8 cellular contexts compared by ENCODE assay signal in the genomic region with DNA sequence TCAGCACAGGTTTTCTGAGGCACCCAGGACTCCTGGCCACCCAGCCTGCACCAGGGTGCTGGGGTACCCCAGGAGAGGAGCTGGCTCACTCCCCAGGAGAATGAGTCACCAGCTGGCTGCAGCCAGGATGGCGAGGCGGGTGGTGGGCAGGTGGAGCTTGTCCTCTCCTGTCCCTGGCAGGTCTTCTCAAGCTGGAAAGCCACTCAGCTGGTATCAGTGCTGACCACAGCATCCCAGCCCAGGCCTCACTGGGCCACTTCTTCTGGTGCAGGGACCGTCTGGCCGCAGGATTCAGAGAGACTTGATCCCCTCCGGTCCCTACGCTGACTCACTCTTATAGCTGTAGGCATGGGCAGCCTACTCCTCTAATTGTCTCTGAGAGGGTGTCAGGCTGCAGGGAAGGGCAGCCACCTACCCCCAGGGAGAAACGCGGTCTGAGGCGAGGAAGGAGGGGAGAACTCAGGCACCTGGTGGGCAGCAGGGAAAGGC. TPM values are rescaled to one million over a fixed set of nuclear protein-coding genes. Genes with fewer than 3 reads are reported as not detected.
DNase-seq lines count a peak whose midpoint lies in the region; ATAC-seq, FAIRE-seq and TF ChIP-seq lines count a peak whose summit lies in the region.

No MANE protein-coding gene starts in this region.

- no peak for TF ChIP-seq CTCF in bronchial epithelial cell (IDR thresholded peaks at IDR 0.05; ENCODE audit: insufficient read depth, low read length, severe bottlenecking)

- ATAC-seq in GM18861 (IDR thresholded peaks at IDR 0.05; ENCODE audit: unreplicated experiment) (peak; percentile 7), GM19351 (IDR thresholded peaks at IDR 0.05; ENCODE audit: unreplicated experiment) (no peak)

- DNase-seq in HT-29 (ENCODE audit: low spot score), result peak; percentile 83
- DNase-seq in bronchial epithelial cell (ENCODE audit: low read depth), result peak; percentile 90
- no peak for DNase-seq in NCI-H748 treated with DMSO at 0.1 percent for 48 hours (lab: John Stamatoyannopoulos, UW)
- DNase-seq in NCI-H187 treated with DMSO at 0.1 percent for 48 hours (lab: John Stamatoyannopoulos, UW), result no peak
- DNase-seq in HuH-7 (ENCODE audit: low spot score), result no peak

- no peaks in the 10 kb centered on the region for H3K9me3 ChIP-seq in muscle layer of colon (ENCODE audit: low read length)

- peaks cover 75% of the 10 kb centered on the region for H3K4me1 ChIP-seq in muscle layer of colon (ENCODE audit: insufficient read depth, low read length)

- H3K27me3 ChIP-seq in bronchial epithelial cell (ENCODE audit: control insufficient read depth, insufficient read depth, low read length) (no peaks in the 10 kb centered on the region), muscle layer of colon (ENCODE audit: control insufficient read depth in 1 of 2, insufficient read depth in 2 of 2, low read length in 2 of 2) (no peaks in the 10 kb centered on the region)

- peak overlapping the region; percentile 38 for H3K27ac ChIP-seq in muscle layer of colon (ENCODE audit: low read depth, low read length)

- no peak overlapping the region for H3K4me3 ChIP-seq in bronchial epithelial cell (ENCODE audit: low read depth, low read length)
- no peak overlapping the region for H3K4me3 ChIP-seq in muscle layer of colon (ENCODE audit: low read depth in 1 of 2, low read length in 2 of 2)

- no peak overlapping the region for H3K9ac ChIP-seq in muscle layer of colon (ENCODE audit: low read length)

- FAIRE-seq in bronchial epithelial cell (lab: Jason Lieb, UNC), result no peak

- peaks cover 4% of the 10 kb centered on the region for H3K36me3 ChIP-seq in bronchial epithelial cell (ENCODE audit: control insufficient read depth, insufficient read depth, low read length)
- H3K36me3 ChIP-seq in muscle layer of colon (ENCODE audit: insufficient read depth, low read length), result no peaks in the 10 kb centered on the region

RNA-seq across cellular contexts. Expression of gene TFEB, which starts 22.2 kb away (rescaled TPM):
- 24.0 and 24.1 TPM in 2 replicates for total RNA-seq in HT-29 (2014; rRNA removed; shearing (Covaris generic))
- total RNA-seq in bronchial epithelial cell, result 6.8 and 13.2 TPM in 2 replicates

RNA-seq across cellular contexts. Expression of gene PGC, which starts 34.0 kb away (rescaled TPM):
- total RNA-seq in HT-29 (2014; rRNA removed; shearing (Covaris generic)), result 0.20 and 0.26 TPM in 2 replicates
- total RNA-seq in bronchial epithelial cell, result not detected in 2 replicates

Comparison
In these comparisons a context has a peak if more than half of its experiments do, and no peak if none do; other contexts are left out.
1. DNase-seq: peak in HT-29 (single experiment) and bronchial epithelial cell (single experiment); none in NCI-H748 treated with DMSO at 0.1 percent for 48 hours (single experiment), NCI-H187 treated with DMSO at 0.1 percent for 48 hours (single experiment) and HuH-7 (single experiment).